1 cellular context compared by ENCODE assay signal in the genomic region with DNA sequence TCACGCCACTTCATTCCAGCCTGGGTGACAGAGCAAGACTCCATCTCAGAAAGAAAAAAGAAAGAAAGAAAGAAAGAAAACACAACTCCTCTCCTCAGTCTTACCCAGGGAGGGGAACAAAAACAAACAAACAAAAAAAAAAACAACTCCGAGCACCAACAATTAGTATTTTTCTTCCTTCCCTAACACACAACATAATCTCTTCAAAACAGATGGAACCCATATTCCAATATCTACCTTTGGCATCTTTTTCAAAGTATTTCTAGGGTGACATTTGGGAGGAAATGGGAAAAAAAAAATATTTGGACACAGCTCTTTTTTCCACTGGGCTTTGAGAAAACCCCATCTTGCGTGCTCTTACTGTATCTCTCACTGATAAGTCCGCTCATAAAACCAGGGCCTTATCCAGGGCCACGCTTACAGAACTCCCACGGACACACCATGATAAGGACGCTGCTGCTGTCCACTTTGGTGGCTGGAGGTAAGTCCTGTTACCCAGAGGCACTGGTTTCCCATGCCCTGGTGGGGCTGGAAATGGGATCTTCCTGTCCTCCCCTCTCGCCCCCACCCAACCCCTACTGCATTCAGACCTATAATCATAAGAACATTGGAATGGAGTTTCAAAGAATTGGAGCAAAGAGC.
TF ChIP-seq lines count a peak whose summit lies in the region.

TSS of gene CELA2A (plus strand) at position 420 of the 642 bp plus-strand sequence. CDS start at position 442, 22 bp downstream.

TF ChIP-seq in GM12878, 131 proteins besides CTCF, POLR2A, EP300 and RAD21:
- TF ChIP-seq BCL11A (IDR thresholded peaks at IDR 0.05; ENCODE audit: low read depth, low read length) (no peak), STAT3 (IDR thresholded peaks at IDR 0.05; ENCODE audit: low read depth, low read length) (no peak), SRF (IDR thresholded peaks at IDR 0.05; ENCODE audit: low read depth in 2 of 2, low read length in 2 of 2) (no peak), FOXK2 (IDR thresholded peaks at IDR 0.05) (no peak), PAX8 (IDR thresholded peaks at IDR 0.05) (no peak), MYC (IDR thresholded peaks at IDR 0.05; ENCODE audit: insufficient read depth, insufficient read length, insufficient replicate concordance, low read length, severe bottlenecking) (no peak), EZH2 (IDR thresholded peaks at IDR 0.05; ENCODE audit: borderline replicate concordance, control insufficient read depth, low read depth, low read length) (no peak), ZBED1 (IDR thresholded peaks at IDR 0.05; ENCODE audit: borderline replicate concordance) (no peak), YBX1 (IDR thresholded peaks at IDR 0.05) (no peak), E4F1 (IDR thresholded peaks at IDR 0.05; ENCODE audit: borderline replicate concordance, partially characterized antibody) (no peak), POLR2AphosphoS5 (IDR thresholded peaks at IDR 0.05; ENCODE audit: low read length) (no peak), TBL1XR1 (IDR thresholded peaks at IDR 0.05; ENCODE audit: low read depth, low read length) (no peak), ZSCAN29 (IDR thresholded peaks at IDR 0.05) (no peak), NFYA (IDR thresholded peaks at IDR 0.05; ENCODE audit: borderline replicate concordance, low read depth, low read length) (no peak), CEBPB (IDR thresholded peaks at IDR 0.05; ENCODE audit: borderline replicate concordance in 1 of 2, low read depth in 2 of 2, low read length in 2 of 2) (no peak)
- TF ChIP-seq, protein P1, sequence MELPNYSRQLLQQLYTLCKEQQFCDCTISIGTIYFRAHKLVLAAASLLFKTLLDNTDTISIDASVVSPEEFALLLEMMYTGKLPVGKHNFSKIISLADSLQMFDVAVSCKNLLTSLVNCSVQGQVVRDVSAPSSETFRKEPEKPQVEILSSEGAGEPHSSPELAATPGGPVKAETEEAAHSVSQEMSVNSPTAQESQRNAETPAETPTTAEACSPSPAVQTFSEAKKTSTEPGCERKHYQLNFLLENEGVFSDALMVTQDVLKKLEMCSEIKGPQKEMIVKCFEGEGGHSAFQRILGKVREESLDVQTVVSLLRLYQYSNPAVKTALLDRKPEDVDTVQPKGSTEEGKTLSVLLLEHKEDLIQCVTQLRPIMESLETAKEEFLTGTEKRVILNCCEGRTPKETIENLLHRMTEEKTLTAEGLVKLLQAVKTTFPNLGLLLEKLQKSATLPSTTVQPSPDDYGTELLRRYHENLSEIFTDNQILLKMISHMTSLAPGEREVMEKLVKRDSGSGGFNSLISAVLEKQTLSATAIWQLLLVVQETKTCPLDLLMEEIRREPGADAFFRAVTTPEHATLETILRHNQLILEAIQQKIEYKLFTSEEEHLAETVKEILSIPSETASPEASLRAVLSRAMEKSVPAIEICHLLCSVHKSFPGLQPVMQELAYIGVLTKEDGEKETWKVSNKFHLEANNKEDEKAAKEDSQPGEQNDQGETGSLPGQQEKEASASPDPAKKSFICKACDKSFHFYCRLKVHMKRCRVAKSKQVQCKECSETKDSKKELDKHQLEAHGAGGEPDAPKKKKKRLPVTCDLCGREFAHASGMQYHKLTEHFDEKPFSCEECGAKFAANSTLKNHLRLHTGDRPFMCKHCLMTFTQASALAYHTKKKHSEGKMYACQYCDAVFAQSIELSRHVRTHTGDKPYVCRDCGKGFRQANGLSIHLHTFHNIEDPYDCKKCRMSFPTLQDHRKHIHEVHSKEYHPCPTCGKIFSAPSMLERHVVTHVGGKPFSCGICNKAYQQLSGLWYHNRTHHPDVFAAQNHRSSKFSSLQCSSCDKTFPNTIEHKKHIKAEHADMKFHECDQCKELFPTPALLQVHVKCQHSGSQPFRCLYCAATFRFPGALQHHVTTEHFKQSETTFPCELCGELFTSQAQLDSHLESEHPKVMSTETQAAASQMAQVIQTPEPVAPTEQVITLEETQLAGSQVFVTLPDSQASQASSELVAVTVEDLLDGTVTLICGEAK (IDR thresholded peaks at IDR 0.05; ENCODE audit: borderline replicate concordance), result no peak
TF ChIP-seq in GM12878: peak in this region for 0.
